Comparison of ENCODE assay signal across 15 cellular contexts in the genomic region with DNA sequence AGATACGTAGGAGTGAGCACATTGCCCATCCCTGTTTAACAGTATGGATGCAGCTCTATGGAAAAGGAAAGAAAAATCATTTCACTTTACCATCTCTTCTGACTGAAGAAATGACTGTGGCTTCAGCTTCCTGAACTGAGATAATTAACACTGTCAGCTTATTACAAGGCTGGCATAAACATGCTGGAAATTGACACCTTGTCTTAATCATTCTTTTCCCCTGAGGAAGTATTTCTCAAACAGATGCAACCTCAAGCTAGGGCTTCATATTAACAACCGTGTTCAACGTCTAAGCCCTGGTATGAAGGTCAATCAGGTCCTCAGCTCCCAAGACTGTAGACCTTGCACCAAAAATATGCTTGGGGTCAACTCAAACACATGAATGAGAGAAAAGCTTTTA. TPM values are rescaled to one million over a fixed set of nuclear protein-coding genes. Genes with fewer than 3 reads are reported as not detected.
"Had no signal": no experiment of that assay in that cellular context is flagged by ENCODE, and none has a peak within 500 bp of the region (broad histone marks: within the 10 kb centered on the region; RNA-seq: fewer than 3 reads in every experiment).

No MANE protein-coding gene starts in this region.

- H2AFZ ChIP-seq: hepatocyte had no signal

- H3K27ac ChIP-seq: dorsolateral prefrontal cortex, hepatocyte, thyroid gland had no signal

- H3K9me3 ChIP-seq: left ventricle myocardium inferior, stomach, thyroid gland had no signal

- H3K27me3 ChIP-seq: dorsolateral prefrontal cortex, hepatocyte, stomach, thyroid gland had no signal

- H3K4me3 ChIP-seq: dorsolateral prefrontal cortex, hepatocyte, left ventricle myocardium inferior, stomach, thyroid gland had no signal

- ATAC-seq: activated CD8-positive, alpha-beta T cell treated with anti-CD3 and anti-CD28 coated beads for 36 hours; activated T-cell treated with anti-CD3 and anti-CD28 coated beads, Interleukin-2, amount 50 U/mL, for 4 hours; T-helper 17 cell; WTC11 had no signal

- H3K79me2 ChIP-seq: hepatocyte had no signal

- DNase-seq: activated CD4-positive, alpha-beta T cell treated with anti-CD3 and anti-CD28 coated beads for 4 hours; activated CD8-positive, alpha-beta T cell treated with anti-CD3 and anti-CD28 coated beads for 36 hours; activated effector memory CD4-positive, alpha-beta T cell treated with Interleukin-2 at 50 U/mL for 16 hours; activated naive CD4-positive, alpha-beta T cell treated with anti-CD3 and anti-CD28 coated beads, Interleukin-2, amount 50 U/mL, for 16 hours; activated T-cell treated with anti-CD3 and anti-CD28 coated beads, Interleukin-2, amount 50 U/mL, for 4 hours; dorsolateral prefrontal cortex; left ventricle myocardium inferior; nephron progenitor cell; stimulated activated CD4-positive, alpha-beta T cell treated with anti-CD3 and anti-CD28 coated beads, Interleukin-1b, Interleukin-23, amount 100 ng/mL, for 48 hours; stomach; T-helper 17 cell; thyroid gland had no signal

- H3K4me2 ChIP-seq: hepatocyte had no signal

- H3K36me3 ChIP-seq: left ventricle myocardium inferior, stomach, thyroid gland had no signal

RNA-seq across cellular contexts. Expression of a gene that starts 25.0 kb away (rescaled TPM):
- total RNA-seq: activated CD8-positive, alpha-beta T cell treated with anti-CD3 and anti-CD28 coated beads for 36 hours; osteoblast; T-helper 17 cell had no signal
